10 cellular contexts compared by ENCODE assay signal in the genomic region with DNA sequence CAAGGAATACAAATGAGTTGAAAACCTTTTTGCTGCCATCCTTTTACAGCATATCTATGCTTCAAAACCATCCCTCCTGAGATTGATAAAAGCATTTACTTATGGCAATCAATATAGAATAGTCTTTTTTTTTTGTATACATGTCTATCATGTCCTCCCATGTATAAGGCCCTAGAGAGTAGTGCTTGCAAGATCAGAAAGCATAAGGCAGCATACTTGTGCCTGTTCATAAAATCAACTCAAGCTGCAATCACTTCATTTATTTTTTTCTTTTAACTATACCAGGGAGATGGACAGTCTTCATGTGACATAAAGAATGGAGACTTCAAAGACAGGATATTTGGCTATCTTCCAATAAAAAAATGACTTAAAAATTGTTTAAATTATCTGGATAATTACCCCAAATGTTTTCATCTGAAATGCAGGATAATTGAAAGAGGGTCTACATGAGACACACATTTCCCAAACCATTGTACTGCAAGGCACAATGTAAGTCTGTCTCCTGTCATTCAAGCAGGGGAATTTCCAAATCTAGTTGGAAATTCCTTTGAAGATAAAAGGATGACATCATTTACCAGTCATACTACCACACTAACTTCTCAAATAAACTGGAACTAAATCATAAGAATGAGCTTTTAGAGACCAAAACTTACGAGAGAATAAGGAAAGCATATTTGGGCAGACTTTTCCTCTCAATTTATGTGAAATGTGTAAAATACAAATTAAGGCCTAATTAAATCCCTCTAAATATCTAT. TPM values are rescaled to one million over a fixed set of nuclear protein-coding genes. Genes with fewer than 3 reads are reported as not detected.
DNase-seq lines count a peak whose midpoint lies in the region; ATAC-seq and TF ChIP-seq lines count a peak whose summit lies in the region.
"Had no signal": no experiment of that assay in that cellular context is flagged by ENCODE, and none has a peak within 500 bp of the region (broad histone marks: within the 10 kb centered on the region; RNA-seq: fewer than 3 reads in every experiment).

No MANE protein-coding gene starts in this region.

- DNase-seq in GM13976 (ENCODE audit: low spot score) = peak; percentile 11
- no peak for DNase-seq in activated naive CD8-positive, alpha-beta T cell treated with anti-CD3 and anti-CD28 coated beads for 36 hours
- DNase-seq in mesothelial cell of epicardium (ENCODE audit: low spot score in 2 of 2, unreplicated experiment in 2 of 2) = no peak
- no peak for DNase-seq in OCI-M2 (lab: John Stamatoyannopoulos, UW; ENCODE audit: unreplicated experiment)
- no peak for DNase-seq in cerebellar cortex (ENCODE audit: low spot score)
- no peak for DNase-seq in activated CD4-positive, alpha-beta T cell treated with anti-CD3 and anti-CD28 coated beads, Interleukin-2, amount 10 ng/mL, durations not matched to agents 7 days and 5 days
- DNase-seq: effector memory CD8-positive, alpha-beta T cell; WERI-Rb-1 had no signal

- H3K27ac Mint-ChIP-seq in activated naive CD8-positive, alpha-beta T cell treated with anti-CD3 and anti-CD28 coated beads for 36 hours = peak overlapping the region; percentile 81
- H3K27ac Mint-ChIP-seq in mesothelial cell of epicardium = peak overlapping the region; percentile 73
- no peak overlapping the region for H3K27ac Mint-ChIP-seq in activated CD4-positive, alpha-beta T cell treated with anti-CD3 and anti-CD28 coated beads, Interleukin-2, amount 10 ng/mL, durations not matched to agents 7 days and 5 days
- H3K27ac Mint-ChIP-seq: effector memory CD8-positive, alpha-beta T cell had no signal

- TF ChIP-seq CTCF in GM13976 (IDR thresholded peaks at IDR 0.05; ENCODE audit: borderline replicate concordance, control extremely low read depth, extremely low read depth, insufficient read depth, missing control alignments) (no peak), mesothelial cell of epicardium (IDR thresholded peaks at IDR 0.05; ENCODE audit: unreplicated experiment) (no peak)

- no peak overlapping the region for H3K4me3 Mint-ChIP-seq in activated naive CD8-positive, alpha-beta T cell treated with anti-CD3 and anti-CD28 coated beads for 36 hours
- H3K4me3 Mint-ChIP-seq in mesothelial cell of epicardium = no peak overlapping the region
- H3K4me3 Mint-ChIP-seq in activated CD4-positive, alpha-beta T cell treated with anti-CD3 and anti-CD28 coated beads, Interleukin-2, amount 10 ng/mL, durations not matched to agents 7 days and 5 days = no peak overlapping the region
- H3K4me3 Mint-ChIP-seq: effector memory CD8-positive, alpha-beta T cell had no signal

- peaks cover 6% of the 10 kb centered on the region for H3K9me3 Mint-ChIP-seq in activated naive CD8-positive, alpha-beta T cell treated with anti-CD3 and anti-CD28 coated beads for 36 hours
- H3K9me3 Mint-ChIP-seq in mesothelial cell of epicardium = peaks cover 5% of the 10 kb centered on the region
- H3K9me3 Mint-ChIP-seq in activated CD4-positive, alpha-beta T cell treated with anti-CD3 and anti-CD28 coated beads, Interleukin-2, amount 10 ng/mL, durations not matched to agents 7 days and 5 days = no peaks in the 10 kb centered on the region
- H3K9me3 Mint-ChIP-seq: effector memory CD8-positive, alpha-beta T cell had no signal

- POLR2A ChIA-PET in activated CD4-positive, alpha-beta T cell treated with anti-CD3 and anti-CD28 coated beads, Interleukin-2, amount 10 ng/mL, durations not matched to agents 7 days and 5 days (lab: Charles Lee) = no interaction called here

- ATAC-seq in HG02678 (IDR thresholded peaks at IDR 0.05; ENCODE audit: unreplicated experiment) (peak; percentile 76), HG03565 (IDR thresholded peaks at IDR 0.05; ENCODE audit: unreplicated experiment) (no peak)
- ATAC-seq: effector memory CD8-positive, alpha-beta T cell had no signal

- CTCF ChIA-PET in activated CD4-positive, alpha-beta T cell treated with anti-CD3 and anti-CD28 coated beads, Interleukin-2, amount 10 ng/mL, durations not matched to agents 7 days and 5 days (lab: Charles Lee) = interaction anchor here (0.6 kb wide), 1 partner anchor 829 kb away, joined by 3 read pairs; no protein-coding TSS in a partner anchor

- H3K36me3 Mint-ChIP-seq in activated naive CD8-positive, alpha-beta T cell treated with anti-CD3 and anti-CD28 coated beads for 36 hours = peaks cover 78% of the 10 kb centered on the region
- H3K36me3 Mint-ChIP-seq in mesothelial cell of epicardium = peaks cover 1% of the 10 kb centered on the region
- peaks cover 79% of the 10 kb centered on the region for H3K36me3 Mint-ChIP-seq in activated CD4-positive, alpha-beta T cell treated with anti-CD3 and anti-CD28 coated beads, Interleukin-2, amount 10 ng/mL, durations not matched to agents 7 days and 5 days (ENCODE audit: low read depth)

- no peaks in the 10 kb centered on the region for H3K27me3 Mint-ChIP-seq in activated naive CD8-positive, alpha-beta T cell treated with anti-CD3 and anti-CD28 coated beads for 36 hours
- no peaks in the 10 kb centered on the region for H3K27me3 Mint-ChIP-seq in mesothelial cell of epicardium (ENCODE audit: low read depth)
- H3K27me3 Mint-ChIP-seq in activated CD4-positive, alpha-beta T cell treated with anti-CD3 and anti-CD28 coated beads, Interleukin-2, amount 10 ng/mL, durations not matched to agents 7 days and 5 days = no peaks in the 10 kb centered on the region
- H3K27me3 Mint-ChIP-seq: effector memory CD8-positive, alpha-beta T cell had no signal

- in situ Hi-C loops in GM13976 (cut with MboI; ENCODE audit: low sequenced_read_pairs, unreplicated experiment) = no loop called here

- peaks cover 44% of the 10 kb centered on the region for H3K4me1 Mint-ChIP-seq in activated naive CD8-positive, alpha-beta T cell treated with anti-CD3 and anti-CD28 coated beads for 36 hours
- peaks cover 28% of the 10 kb centered on the region for H3K4me1 Mint-ChIP-seq in mesothelial cell of epicardium
- H3K4me1 Mint-ChIP-seq in activated CD4-positive, alpha-beta T cell treated with anti-CD3 and anti-CD28 coated beads, Interleukin-2, amount 10 ng/mL, durations not matched to agents 7 days and 5 days = peaks cover 39% of the 10 kb centered on the region

RNA-seq across cellular contexts. Expression of gene LRRN3, which starts 22.5 kb away (rescaled TPM):
- total RNA-seq in activated naive CD8-positive, alpha-beta T cell treated with anti-CD3 and anti-CD28 coated beads for 36 hours = 10 to 100 TPM; 89.3 to 93.6 TPM
- total RNA-seq in mesothelial cell of epicardium = 8.7 to 10.1 TPM (median 9.4 TPM) in 3 replicates
- total RNA-seq in activated CD4-positive, alpha-beta T cell treated with anti-CD3 and anti-CD28 coated beads, Interleukin-2, amount 10 ng/mL, durations not matched to agents 7 days and 5 days = 100 to 1,000 TPM; 211 to 262 TPM
